Comparison of ENCODE assay signal across 13 cellular contexts in the genomic region with DNA sequence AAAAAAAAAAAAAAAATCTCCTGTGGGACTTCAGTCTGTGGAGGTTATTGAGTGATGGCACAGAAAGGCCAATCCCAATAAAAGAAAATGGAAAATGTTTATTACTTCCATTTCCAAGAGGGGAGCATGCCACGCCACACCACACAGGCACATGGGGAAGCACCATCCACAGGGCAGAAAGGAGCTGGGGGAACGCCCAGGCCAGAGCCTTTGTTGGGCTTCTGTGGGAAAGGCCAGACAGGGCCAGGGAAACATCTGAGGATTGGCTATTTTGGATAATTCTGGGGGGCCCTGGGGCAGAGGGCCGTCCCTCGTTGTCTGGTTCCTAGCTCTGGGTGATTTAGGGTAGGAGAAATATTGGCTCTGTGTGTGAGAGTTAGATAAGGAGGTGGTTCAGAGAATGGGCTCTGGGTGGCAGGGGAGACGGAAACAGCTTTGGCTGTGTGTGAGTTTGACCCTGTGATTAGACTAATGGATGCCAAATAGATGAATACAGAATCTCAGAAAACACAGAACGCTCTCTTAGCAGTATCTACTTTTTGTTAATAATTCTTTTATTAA.
"Had no signal": no experiment of that assay in that cellular context is flagged by ENCODE, and none has a peak within 500 bp of the region (broad histone marks: within the 10 kb centered on the region; RNA-seq: fewer than 3 reads in every experiment).

No MANE protein-coding gene starts in this region.

- H3K4me3 Mint-ChIP-seq: activated CD4-positive, alpha-beta memory T cell treated with anti-CD3 and anti-CD28 coated beads, Interleukin-2, amount 10 ng/mL, durations not matched to agents 7 days and 5 days; activated naive CD8-positive, alpha-beta T cell treated with anti-CD3 and anti-CD28 coated beads, Interleukin-2, amount 10 ng/mL, durations not matched to agents 7 days and 5 days; natural killer cell; T-helper 2 cell treated with Interferon-gamma antibody and Interleukin-4, amounts not matched to agents 5 μg/mL and 100 μg/mL, for 36 hours had no signal

- DNase-seq: activated CD4-positive, alpha-beta memory T cell treated with anti-CD3 and anti-CD28 coated beads, Interleukin-2, amount 10 ng/mL, durations not matched to agents 7 days and 5 days; activated CD8-positive, alpha-beta memory T cell treated with anti-CD3 and anti-CD28 coated beads, Interleukin-2, amount 50 U/mL, for 4 hours; activated naive CD8-positive, alpha-beta T cell treated with anti-CD3 and anti-CD28 coated beads, Interleukin-2, amount 10 ng/mL, durations not matched to agents 7 days and 5 days; anterior cingulate cortex; hypothalamus; natural killer cell; occipital lobe; stimulated activated CD4-positive, alpha-beta T cell treated with anti-CD3 and anti-CD28 coated beads, Interleukin-4, amount 100 ng/mL, for 1 hour; stimulated activated CD8-positive, alpha-beta memory T cell treated with anti-CD3 and anti-CD28 coated beads, Interleukin-4, amount 100 ng/mL, for 48 hours; SW 1271; trophoblast cell had no signal

- H3K27me3 Mint-ChIP-seq: activated CD4-positive, alpha-beta memory T cell treated with anti-CD3 and anti-CD28 coated beads, Interleukin-2, amount 10 ng/mL, durations not matched to agents 7 days and 5 days had no signal

- H3K4me1 Mint-ChIP-seq: activated CD4-positive, alpha-beta memory T cell treated with anti-CD3 and anti-CD28 coated beads, Interleukin-2, amount 10 ng/mL, durations not matched to agents 7 days and 5 days; activated naive CD8-positive, alpha-beta T cell treated with anti-CD3 and anti-CD28 coated beads, Interleukin-2, amount 10 ng/mL, durations not matched to agents 7 days and 5 days had no signal

- H3K27ac Mint-ChIP-seq: activated CD4-positive, alpha-beta memory T cell treated with anti-CD3 and anti-CD28 coated beads, Interleukin-2, amount 10 ng/mL, durations not matched to agents 7 days and 5 days; activated naive CD8-positive, alpha-beta T cell treated with anti-CD3 and anti-CD28 coated beads, Interleukin-2, amount 10 ng/mL, durations not matched to agents 7 days and 5 days; T-helper 2 cell treated with Interferon-gamma antibody and Interleukin-4, amounts not matched to agents 5 μg/mL and 100 μg/mL, for 36 hours had no signal

- H3K27ac ChIP-seq: VCaP had no signal
